10 cellular contexts compared by ENCODE assay signal in genomic region chr9:136011703-136012496, GRCh38. TPM values are rescaled to one million over a fixed set of nuclear protein-coding genes. Genes with fewer than 3 reads are reported as not detected.
DNase-seq lines count a peak whose midpoint lies in the region; ATAC-seq and TF ChIP-seq lines count a peak whose summit lies in the region.
"Had no signal": no experiment of that assay in that cellular context is flagged by ENCODE, and none has a peak within 500 bp of the region (broad histone marks: within the 10 kb centered on the region; RNA-seq: fewer than 3 reads in every experiment).

No MANE protein-coding gene starts in this region.

- H3K9me3 ChIP-seq in hepatocyte (ENCODE audit: low read depth) = no peaks in the 10 kb centered on the region

- H2AFZ ChIP-seq in hepatocyte = no peak overlapping the region

- in situ Hi-C loops in astrocyte of the spinal cord (cut with HindIII; ENCODE audit: low sequenced_read_pairs) = no loop called here

- TF ChIP-seq CTCF in astrocyte of the spinal cord (IDR thresholded peaks at IDR 0.05; ENCODE audit: low read depth, low read length) (no peak), hepatocyte (IDR thresholded peaks at IDR 0.05; ENCODE audit: poor library complexity) (no peak), GM10266 (IDR thresholded peaks at IDR 0.05; ENCODE audit: control insufficient read depth, insufficient read depth, low read depth, missing control alignments) (no peak)

- H3K36me3 ChIP-seq in hepatocyte (replicated peaks; ENCODE audit: insufficient read depth, low read depth) = no peaks in the 10 kb centered on the region

- H3K4me1 ChIP-seq in hepatocyte (ENCODE audit: insufficient read depth) = peaks cover 27% of the 10 kb centered on the region

- no peaks in the 10 kb centered on the region for H3K27me3 ChIP-seq in hepatocyte

- H3K27ac ChIP-seq in hepatocyte = peak overlapping the region; percentile 52
- H3K27ac ChIP-seq: SK-N-MC had no signal

- H3K4me2 ChIP-seq in hepatocyte = peak overlapping the region; percentile 45

- DNase-seq in ELF-1 (ENCODE audit: low read depth, low spot score) (peak; percentile 68), astrocyte of the spinal cord (ENCODE audit: low read depth, low spot score) (peak; percentile 67), hepatocyte (ENCODE audit: low spot score) (peak; percentile 86), retina (peak; percentile 67), GM10266 (ENCODE audit: extremely low spot score) (no peak), GM19238 (ENCODE audit: insufficient read length, low spot score) (no peak)
- DNase-seq: activated naive CD8-positive, alpha-beta T cell treated with anti-CD3 and anti-CD28 coated beads for 36 hours had no signal

- H3K79me2 ChIP-seq in hepatocyte = peaks cover 3% of the 10 kb centered on the region

- no peaks in the 10 kb centered on the region for H3K9me2 ChIP-seq in hepatocyte (replicated peaks; ENCODE audit: insufficient read depth)

- H3K4me3 ChIP-seq in astrocyte of the spinal cord (ENCODE audit: low read depth, low read length) (no peak overlapping the region), hepatocyte (no peak overlapping the region)
- H3K4me3 ChIP-seq: SK-N-MC had no signal

- ATAC-seq in GM18909 (IDR thresholded peaks at IDR 0.05; ENCODE audit: poor library complexity, unreplicated experiment) (no peak), HG03196 (IDR thresholded peaks at IDR 0.05; ENCODE audit: unreplicated experiment) (no peak)

- 80% methylated on average over 54 of the region's 59 CpGs for WGBS in hepatocyte (ENCODE audit: low lambda C conversion rate, missing lambda C conversion rate)

- peaks cover 6% of the 10 kb centered on the region for H4K20me1 ChIP-seq in hepatocyte (ENCODE audit: insufficient read depth, poor library complexity, severe bottlenecking)

RNA-seq across cellular contexts. Expression of gene UBAC1, which starts 50.7 kb away (rescaled TPM):
- total RNA-seq in hepatocyte = 33.6 and 36.4 TPM in 2 replicates
- polyA plus RNA-seq in hepatocyte = 35.2 and 42.5 TPM in 2 replicates

Comparison
In these comparisons a context has a peak if more than half of its experiments do, and no peak if none do; other contexts are left out.
1. DNase-seq: peak in ELF-1 (single experiment), astrocyte of the spinal cord (single experiment), hepatocyte (single experiment) and retina (single experiment); none in GM10266 (single experiment) and GM19238 (single experiment).